In the genomic region with DNA sequence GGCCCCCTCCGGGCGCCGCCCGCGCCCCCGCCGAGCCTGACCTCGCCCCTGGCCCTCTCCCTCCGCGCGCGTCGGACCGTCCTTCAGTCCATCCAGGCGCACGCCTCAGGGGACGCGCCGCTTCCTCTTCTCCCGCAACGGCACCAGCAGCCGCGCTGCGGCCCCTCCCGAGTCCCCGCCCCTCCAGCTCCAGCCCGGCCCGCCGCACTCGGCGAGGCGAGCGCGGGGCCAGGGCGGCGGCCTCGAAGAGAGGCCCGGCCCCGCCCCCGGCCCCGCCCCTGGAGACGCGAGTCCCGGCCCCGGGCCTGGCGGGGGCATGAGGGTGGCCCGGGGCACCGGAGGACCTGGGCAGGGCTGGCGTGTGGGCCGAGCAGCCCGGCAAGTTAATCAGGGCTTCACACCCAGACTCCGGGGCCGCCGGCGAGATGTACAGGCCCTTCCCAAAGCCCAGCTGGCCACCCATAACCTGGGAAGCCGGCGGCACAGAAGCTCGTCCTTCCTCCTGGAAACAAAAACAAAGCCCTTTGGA, we compare ENCODE assay signal across 1 cellular context.
TF ChIP-seq lines count a peak whose summit lies in the region.

A gene (minus strand): TSS at position 157 of the 529 bp plus-strand sequence. CDS start 1,407 bp downstream, outside the sequence.

TF ChIP-seq in HEK293, 187 proteins besides CTCF, POLR2A, EP300 and RAD21 (continued from another document and continues in another):
- TF ChIP-seq, protein P1, sequence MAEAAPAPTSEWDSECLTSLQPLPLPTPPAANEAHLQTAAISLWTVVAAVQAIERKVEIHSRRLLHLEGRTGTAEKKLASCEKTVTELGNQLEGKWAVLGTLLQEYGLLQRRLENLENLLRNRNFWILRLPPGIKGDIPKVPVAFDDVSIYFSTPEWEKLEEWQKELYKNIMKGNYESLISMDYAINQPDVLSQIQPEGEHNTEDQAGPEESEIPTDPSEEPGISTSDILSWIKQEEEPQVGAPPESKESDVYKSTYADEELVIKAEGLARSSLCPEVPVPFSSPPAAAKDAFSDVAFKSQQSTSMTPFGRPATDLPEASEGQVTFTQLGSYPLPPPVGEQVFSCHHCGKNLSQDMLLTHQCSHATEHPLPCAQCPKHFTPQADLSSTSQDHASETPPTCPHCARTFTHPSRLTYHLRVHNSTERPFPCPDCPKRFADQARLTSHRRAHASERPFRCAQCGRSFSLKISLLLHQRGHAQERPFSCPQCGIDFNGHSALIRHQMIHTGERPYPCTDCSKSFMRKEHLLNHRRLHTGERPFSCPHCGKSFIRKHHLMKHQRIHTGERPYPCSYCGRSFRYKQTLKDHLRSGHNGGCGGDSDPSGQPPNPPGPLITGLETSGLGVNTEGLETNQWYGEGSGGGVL (tag by site-specific recombination; IDR thresholded peaks at IDR 0.05), result peak; percentile 64; the same call in 1 of the 2 replicates
- TF ChIP-seq ZNF266 (tag by site-specific recombination; IDR thresholded peaks at IDR 0.05; ENCODE audit: low read depth) (no peak), ZNF677 (tag by site-specific recombination; IDR thresholded peaks at IDR 0.05) (no peak), ZNF138 (tag by site-specific recombination; IDR thresholded peaks at IDR 0.05; ENCODE audit: borderline replicate concordance) (no peak), ZNF335 (tag by site-specific recombination; conservative IDR thresholded peaks at IDR 0.05) (peak; percentile 72), ZNF473 (tag by site-specific recombination; IDR thresholded peaks at IDR 0.05) (no peak), ZNF211 (tag by site-specific recombination; IDR thresholded peaks at IDR 0.05; ENCODE audit: low read depth) (no peak), PRDM1 (tag by site-specific recombination; IDR thresholded peaks at IDR 0.05) (no peak), ZNF610 (tag by site-specific recombination; IDR thresholded peaks at IDR 0.05; ENCODE audit: borderline replicate concordance) (no peak), TRIM28 (IDR thresholded peaks at IDR 0.05; ENCODE audit: borderline replicate concordance, low read length) (no peak), ZNF837 (tag by site-specific recombination; IDR thresholded peaks at IDR 0.05) (no peak), ZNF221 (tag by site-specific recombination; IDR thresholded peaks at IDR 0.05; ENCODE audit: borderline replicate concordance) (no peak), KLF7 (tag by site-specific recombination; IDR thresholded peaks at IDR 0.05; ENCODE audit: borderline replicate concordance) (no peak), SETDB1 (IDR thresholded peaks at IDR 0.05; ENCODE audit: insufficient read length, low read length) (no peak), ZNF48 (tag by site-specific recombination; IDR thresholded peaks at IDR 0.05) (no peak), ZNF555 (tag by site-specific recombination; conservative IDR thresholded peaks at IDR 0.05) (no peak), ZNF174 (tag by site-specific recombination; IDR thresholded peaks at IDR 0.05) (no peak), ZNF514 (tag by site-specific recombination; IDR thresholded peaks at IDR 0.05) (no peak), KLF10 (tag by site-specific recombination; IDR thresholded peaks at IDR 0.05) (peak; percentile 33; the same call in 1 of the 2 replicates), HOXD13 (CRISPR knock-in tag; IDR thresholded peaks at IDR 0.05; ENCODE audit: borderline replicate concordance) (no peak), ZNF23 (tag by site-specific recombination; IDR thresholded peaks at IDR 0.05; ENCODE audit: borderline replicate concordance) (no peak), ZNF423 (tag by site-specific recombination; IDR thresholded peaks at IDR 0.05) (no peak), KLF16 (tag by site-specific recombination; IDR thresholded peaks at IDR 0.05) (peak; percentile 36; the same call in 1 of the 2 replicates), ZNF366 (tag by site-specific recombination; conservative IDR thresholded peaks at IDR 0.05) (no peak), ZNF2 (tag by site-specific recombination; IDR thresholded peaks at IDR 0.05) (no peak), ZNF660 (tag by site-specific recombination; IDR thresholded peaks at IDR 0.05) (0 out of 2 replicates have a peak, but pooled peaks have one; percentile 10), ZNF560 (tag by site-specific recombination; IDR thresholded peaks at IDR 0.05; ENCODE audit: borderline replicate concordance) (no peak), MEIS1 (CRISPR knock-in tag; IDR thresholded peaks at IDR 0.05; ENCODE audit: borderline replicate concordance) (no peak), TCF7L2 (IDR thresholded peaks at IDR 0.05; ENCODE audit: borderline replicate concordance, low read depth, low read length) (no peak), ZNF548 (tag by site-specific recombination; IDR thresholded peaks at IDR 0.05) (no peak)
- TF ChIP-seq, protein P2, sequence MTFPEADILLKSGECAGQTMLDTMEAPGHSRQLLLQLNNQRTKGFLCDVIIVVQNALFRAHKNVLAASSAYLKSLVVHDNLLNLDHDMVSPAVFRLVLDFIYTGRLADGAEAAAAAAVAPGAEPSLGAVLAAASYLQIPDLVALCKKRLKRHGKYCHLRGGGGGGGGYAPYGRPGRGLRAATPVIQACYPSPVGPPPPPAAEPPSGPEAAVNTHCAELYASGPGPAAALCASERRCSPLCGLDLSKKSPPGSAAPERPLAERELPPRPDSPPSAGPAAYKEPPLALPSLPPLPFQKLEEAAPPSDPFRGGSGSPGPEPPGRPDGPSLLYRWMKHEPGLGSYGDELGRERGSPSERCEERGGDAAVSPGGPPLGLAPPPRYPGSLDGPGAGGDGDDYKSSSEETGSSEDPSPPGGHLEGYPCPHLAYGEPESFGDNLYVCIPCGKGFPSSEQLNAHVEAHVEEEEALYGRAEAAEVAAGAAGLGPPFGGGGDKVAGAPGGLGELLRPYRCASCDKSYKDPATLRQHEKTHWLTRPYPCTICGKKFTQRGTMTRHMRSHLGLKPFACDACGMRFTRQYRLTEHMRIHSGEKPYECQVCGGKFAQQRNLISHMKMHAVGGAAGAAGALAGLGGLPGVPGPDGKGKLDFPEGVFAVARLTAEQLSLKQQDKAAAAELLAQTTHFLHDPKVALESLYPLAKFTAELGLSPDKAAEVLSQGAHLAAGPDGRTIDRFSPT (tag by site-specific recombination; IDR thresholded peaks at IDR 0.05), result peak; percentile 55; the same call in 1 of the 2 replicates
- TF ChIP-seq, protein P3, sequence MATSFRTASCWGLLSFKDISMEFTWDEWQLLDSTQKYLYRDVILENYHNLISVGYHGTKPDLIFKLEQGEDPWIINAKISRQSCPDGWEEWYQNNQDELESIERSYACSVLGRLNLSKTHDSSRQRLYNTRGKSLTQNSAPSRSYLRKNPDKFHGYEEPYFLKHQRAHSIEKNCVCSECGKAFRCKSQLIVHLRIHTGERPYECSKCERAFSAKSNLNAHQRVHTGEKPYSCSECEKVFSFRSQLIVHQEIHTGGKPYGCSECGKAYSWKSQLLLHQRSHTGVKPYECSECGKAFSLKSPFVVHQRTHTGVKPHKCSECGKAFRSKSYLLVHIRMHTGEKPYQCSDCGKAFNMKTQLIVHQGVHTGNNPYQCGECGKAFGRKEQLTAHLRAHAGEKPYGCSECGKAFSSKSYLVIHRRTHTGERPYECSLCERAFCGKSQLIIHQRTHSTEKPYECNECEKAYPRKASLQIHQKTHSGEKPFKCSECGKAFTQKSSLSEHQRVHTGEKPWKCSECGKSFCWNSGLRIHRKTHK (tag by site-specific recombination; IDR thresholded peaks at IDR 0.05), result no peak
- TF ChIP-seq, protein P4, sequence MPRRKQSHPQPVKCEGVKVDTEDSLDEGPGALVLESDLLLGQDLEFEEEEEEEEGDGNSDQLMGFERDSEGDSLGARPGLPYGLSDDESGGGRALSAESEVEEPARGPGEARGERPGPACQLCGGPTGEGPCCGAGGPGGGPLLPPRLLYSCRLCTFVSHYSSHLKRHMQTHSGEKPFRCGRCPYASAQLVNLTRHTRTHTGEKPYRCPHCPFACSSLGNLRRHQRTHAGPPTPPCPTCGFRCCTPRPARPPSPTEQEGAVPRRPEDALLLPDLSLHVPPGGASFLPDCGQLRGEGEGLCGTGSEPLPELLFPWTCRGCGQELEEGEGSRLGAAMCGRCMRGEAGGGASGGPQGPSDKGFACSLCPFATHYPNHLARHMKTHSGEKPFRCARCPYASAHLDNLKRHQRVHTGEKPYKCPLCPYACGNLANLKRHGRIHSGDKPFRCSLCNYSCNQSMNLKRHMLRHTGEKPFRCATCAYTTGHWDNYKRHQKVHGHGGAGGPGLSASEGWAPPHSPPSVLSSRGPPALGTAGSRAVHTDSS (tag by site-specific recombination; IDR thresholded peaks at IDR 0.05), result no peak
- TF ChIP-seq, protein P5, sequence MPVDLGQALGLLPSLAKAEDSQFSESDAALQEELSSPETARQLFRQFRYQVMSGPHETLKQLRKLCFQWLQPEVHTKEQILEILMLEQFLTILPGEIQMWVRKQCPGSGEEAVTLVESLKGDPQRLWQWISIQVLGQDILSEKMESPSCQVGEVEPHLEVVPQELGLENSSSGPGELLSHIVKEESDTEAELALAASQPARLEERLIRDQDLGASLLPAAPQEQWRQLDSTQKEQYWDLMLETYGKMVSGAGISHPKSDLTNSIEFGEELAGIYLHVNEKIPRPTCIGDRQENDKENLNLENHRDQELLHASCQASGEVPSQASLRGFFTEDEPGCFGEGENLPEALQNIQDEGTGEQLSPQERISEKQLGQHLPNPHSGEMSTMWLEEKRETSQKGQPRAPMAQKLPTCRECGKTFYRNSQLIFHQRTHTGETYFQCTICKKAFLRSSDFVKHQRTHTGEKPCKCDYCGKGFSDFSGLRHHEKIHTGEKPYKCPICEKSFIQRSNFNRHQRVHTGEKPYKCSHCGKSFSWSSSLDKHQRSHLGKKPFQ (tag by site-specific recombination; IDR thresholded peaks at IDR 0.05), result no peak
- TF ChIP-seq, protein P6, sequence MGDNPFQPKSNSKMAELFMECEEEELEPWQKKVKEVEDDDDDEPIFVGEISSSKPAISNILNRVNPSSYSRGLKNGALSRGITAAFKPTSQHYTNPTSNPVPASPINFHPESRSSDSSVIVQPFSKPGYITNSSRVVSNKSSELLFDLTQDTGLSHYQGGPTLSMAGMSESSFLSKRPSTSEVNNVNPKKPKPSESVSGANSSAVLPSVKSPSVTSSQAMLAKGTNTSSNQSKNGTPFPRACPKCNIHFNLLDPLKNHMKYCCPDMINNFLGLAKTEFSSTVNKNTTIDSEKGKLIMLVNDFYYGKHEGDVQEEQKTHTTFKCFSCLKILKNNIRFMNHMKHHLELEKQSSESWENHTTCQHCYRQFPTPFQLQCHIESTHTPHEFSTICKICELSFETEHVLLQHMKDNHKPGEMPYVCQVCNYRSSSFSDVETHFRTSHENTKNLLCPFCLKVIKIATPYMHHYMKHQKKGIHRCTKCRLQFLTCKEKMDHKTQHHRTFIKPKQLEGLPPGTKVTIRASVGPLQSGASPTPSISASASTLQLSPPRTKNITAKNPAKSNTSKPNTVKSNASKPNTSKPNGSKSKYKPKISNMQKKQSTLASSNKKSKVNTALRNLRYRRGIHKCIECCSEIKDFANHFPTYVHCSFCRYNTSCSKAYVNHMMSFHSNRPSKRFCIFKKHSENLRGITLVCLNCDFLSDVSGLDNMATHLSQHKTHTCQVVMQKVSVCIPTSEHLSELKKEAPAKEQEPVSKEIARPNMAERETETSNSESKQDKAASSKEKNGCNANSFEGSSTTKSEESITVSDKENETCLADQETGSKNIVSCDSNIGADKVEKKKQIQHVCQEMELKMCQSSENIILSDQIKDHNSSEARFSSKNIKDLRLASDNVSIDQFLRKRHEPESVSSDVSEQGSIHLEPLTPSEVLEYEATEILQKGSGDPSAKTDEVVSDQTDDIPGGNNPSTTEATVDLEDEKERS (tag by site-specific recombination; IDR thresholded peaks at IDR 0.05), result no peak
- TF ChIP-seq, protein P7, sequence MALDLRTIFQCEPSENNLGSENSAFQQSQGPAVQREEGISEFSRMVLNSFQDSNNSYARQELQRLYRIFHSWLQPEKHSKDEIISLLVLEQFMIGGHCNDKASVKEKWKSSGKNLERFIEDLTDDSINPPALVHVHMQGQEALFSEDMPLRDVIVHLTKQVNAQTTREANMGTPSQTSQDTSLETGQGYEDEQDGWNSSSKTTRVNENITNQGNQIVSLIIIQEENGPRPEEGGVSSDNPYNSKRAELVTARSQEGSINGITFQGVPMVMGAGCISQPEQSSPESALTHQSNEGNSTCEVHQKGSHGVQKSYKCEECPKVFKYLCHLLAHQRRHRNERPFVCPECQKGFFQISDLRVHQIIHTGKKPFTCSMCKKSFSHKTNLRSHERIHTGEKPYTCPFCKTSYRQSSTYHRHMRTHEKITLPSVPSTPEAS (tag by site-specific recombination; IDR thresholded peaks at IDR 0.05), result no peak
- TF ChIP-seq, protein P8, sequence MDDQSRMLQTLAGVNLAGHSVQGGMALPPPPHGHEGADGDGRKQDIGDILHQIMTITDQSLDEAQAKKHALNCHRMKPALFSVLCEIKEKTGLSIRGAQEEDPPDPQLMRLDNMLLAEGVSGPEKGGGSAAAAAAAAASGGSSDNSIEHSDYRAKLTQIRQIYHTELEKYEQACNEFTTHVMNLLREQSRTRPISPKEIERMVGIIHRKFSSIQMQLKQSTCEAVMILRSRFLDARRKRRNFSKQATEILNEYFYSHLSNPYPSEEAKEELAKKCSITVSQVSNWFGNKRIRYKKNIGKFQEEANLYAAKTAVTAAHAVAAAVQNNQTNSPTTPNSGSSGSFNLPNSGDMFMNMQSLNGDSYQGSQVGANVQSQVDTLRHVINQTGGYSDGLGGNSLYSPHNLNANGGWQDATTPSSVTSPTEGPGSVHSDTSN (CRISPR knock-in tag; IDR thresholded peaks at IDR 0.05), result no peak
- TF ChIP-seq, protein P9, sequence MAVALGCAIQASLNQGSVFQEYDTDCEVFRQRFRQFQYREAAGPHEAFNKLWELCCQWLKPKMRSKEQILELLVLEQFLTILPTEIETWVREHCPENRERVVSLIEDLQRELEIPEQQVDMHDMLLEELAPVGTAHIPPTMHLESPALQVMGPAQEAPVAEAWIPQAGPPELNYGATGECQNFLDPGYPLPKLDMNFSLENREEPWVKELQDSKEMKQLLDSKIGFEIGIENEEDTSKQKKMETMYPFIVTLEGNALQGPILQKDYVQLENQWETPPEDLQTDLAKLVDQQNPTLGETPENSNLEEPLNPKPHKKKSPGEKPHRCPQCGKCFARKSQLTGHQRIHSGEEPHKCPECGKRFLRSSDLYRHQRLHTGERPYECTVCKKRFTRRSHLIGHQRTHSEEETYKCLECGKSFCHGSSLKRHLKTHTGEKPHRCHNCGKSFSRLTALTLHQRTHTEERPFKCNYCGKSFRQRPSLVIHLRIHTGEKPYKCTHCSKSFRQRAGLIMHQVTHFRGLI (tag by site-specific recombination; IDR thresholded peaks at IDR 0.05), result no peak
- TF ChIP-seq, protein P10, sequence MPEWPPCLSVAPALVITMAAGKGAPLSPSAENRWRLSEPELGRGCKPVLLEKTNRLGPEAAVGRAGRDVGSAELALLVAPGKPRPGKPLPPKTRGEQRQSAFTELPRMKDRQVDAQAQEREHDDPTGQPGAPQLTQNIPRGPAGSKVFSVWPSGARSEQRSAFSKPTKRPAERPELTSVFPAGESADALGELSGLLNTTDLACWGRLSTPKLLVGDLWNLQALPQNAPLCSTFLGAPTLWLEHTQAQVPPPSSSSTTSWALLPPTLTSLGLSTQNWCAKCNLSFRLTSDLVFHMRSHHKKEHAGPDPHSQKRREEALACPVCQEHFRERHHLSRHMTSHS (tag by site-specific recombination; IDR thresholded peaks at IDR 0.05), result no peak
